Comparison of ENCODE assay signal across 22 cellular contexts in the genomic region with DNA sequence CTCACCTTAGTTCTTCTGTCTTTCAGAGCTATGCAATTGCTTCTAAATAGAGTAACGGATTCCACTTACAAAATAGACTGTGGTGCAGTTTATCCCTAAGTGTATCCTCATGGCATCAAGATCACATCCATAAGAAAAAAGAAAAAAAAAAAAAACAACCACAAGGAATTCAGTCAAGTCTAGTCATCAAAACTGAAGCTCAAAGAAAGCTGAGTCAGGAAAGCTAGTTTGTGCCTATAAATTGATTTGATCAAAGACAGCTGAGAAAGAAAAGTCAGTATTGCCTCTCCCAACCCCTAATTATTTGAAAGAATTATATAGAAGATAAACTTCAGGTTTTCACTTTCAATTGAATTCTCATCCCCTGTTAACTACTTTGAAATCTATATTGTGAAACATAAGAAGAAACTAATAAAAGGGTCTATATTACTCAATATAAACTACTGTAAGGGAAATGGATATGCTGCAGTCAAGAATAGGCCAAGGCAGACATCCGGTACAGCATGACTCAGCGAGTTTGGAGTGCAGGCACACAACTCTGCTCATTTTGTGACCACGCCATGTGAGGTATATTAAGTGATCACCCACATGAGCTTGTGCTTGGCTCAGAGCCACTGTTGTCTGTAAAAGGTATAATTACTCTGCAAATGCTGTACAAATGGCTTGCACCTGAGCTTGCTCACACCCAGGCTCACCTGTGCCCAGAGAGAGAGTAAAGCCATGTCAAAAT.
A peak's percentile ranks its signal among the peaks of the same experiment; 100 is the strongest.
DNase-seq lines count a peak whose midpoint lies in the region; ATAC-seq, FAIRE-seq and TF ChIP-seq lines count a peak whose summit lies in the region.
"Had no signal": no experiment of that assay in that cellular context is flagged by ENCODE, and none has a peak within 500 bp of the region (broad histone marks: within the 10 kb centered on the region; RNA-seq: fewer than 3 reads in every experiment).

No MANE protein-coding gene starts in this region.

- no peak overlapping the region for H3K4ac ChIP-seq in mesendoderm (ENCODE audit: low read depth, low read length)

- H3K56ac ChIP-seq in mesendoderm (ENCODE audit: low read length): no peak overlapping the region

- H3K18ac ChIP-seq in mesendoderm (ENCODE audit: low read length): no peak overlapping the region

- no peak overlapping the region for H2AK5ac ChIP-seq in mesendoderm (ENCODE audit: low read length)

- H3K27me3 ChIP-seq in bronchial epithelial cell (ENCODE audit: control insufficient read depth, insufficient read depth, low read length) (no peaks in the 10 kb centered on the region), mesendoderm (ENCODE audit: insufficient read depth, low read length, poor library complexity) (no peaks in the 10 kb centered on the region)
- H3K27me3 ChIP-seq: cardiac muscle cell, suprapubic skin had no signal

- no peaks in the 10 kb centered on the region for H3K79me1 ChIP-seq in mesendoderm (ENCODE audit: low read length)

- H4K8ac ChIP-seq in mesendoderm (ENCODE audit: low read depth, low read length): no peak overlapping the region

- H3K36me3 ChIP-seq in bronchial epithelial cell (ENCODE audit: control insufficient read depth, insufficient read depth, low read length): no peaks in the 10 kb centered on the region
- no peaks in the 10 kb centered on the region for H3K36me3 ChIP-seq in mesendoderm (ENCODE audit: control insufficient read depth, insufficient read depth, low read length)
- H3K36me3 ChIP-seq: cardiac muscle cell, suprapubic skin had no signal

- no CpG with 5 or more reads among the region's 4 CpGs for WGBS in mesendoderm (ENCODE audit: extremely low coverage, insufficient coverage, low lambda C conversion rate)

- TF ChIP-seq CTCF in bronchial epithelial cell (IDR thresholded peaks at IDR 0.05; ENCODE audit: insufficient read depth, low read length, severe bottlenecking): no peak

- H4K5ac ChIP-seq in mesendoderm (ENCODE audit: low read length): no peak overlapping the region

- no peak overlapping the region for H2BK5ac ChIP-seq in mesendoderm (ENCODE audit: low read length)

- H3K4me3 ChIP-seq in bronchial epithelial cell (ENCODE audit: low read depth, low read length): no peak overlapping the region
- no peak overlapping the region for H3K4me3 ChIP-seq in mesendoderm (ENCODE audit: low read length)
- H3K4me3 ChIP-seq: cardiac muscle cell, suprapubic skin had no signal

- no peaks in the 10 kb centered on the region for H3K79me2 ChIP-seq in mesendoderm (ENCODE audit: control insufficient read depth, insufficient read depth, low read length)

- no peak overlapping the region for H3K27ac ChIP-seq in mesendoderm (ENCODE audit: low read depth, low read length)
- H3K27ac ChIP-seq: cardiac muscle cell, suprapubic skin had no signal

- no peak overlapping the region for H2BK15ac ChIP-seq in mesendoderm (replicated peaks; ENCODE audit: low read depth)

- no peak overlapping the region for H2BK120ac ChIP-seq in mesendoderm (ENCODE audit: low read depth, low read length)

- no peaks in the 10 kb centered on the region for H3K4me1 ChIP-seq in mesendoderm (ENCODE audit: control insufficient read depth, low read depth, low read length)
- H3K4me1 ChIP-seq: suprapubic skin had no signal

- FAIRE-seq in bronchial epithelial cell (lab: Jason Lieb, UNC): peak; percentile 28
- FAIRE-seq: TTC549 had no signal

- ATAC-seq in HG03354 (IDR thresholded peaks at IDR 0.05; ENCODE audit: poor library complexity, severe bottlenecking, unreplicated experiment) (no peak), GM21619 (IDR thresholded peaks at IDR 0.05; ENCODE audit: unreplicated experiment) (no peak)
- ATAC-seq: activated T-cell treated with anti-CD3 and anti-CD28 coated beads, Interleukin-2, amount 50 U/mL, for 4 hours; stimulated activated memory B cell treated with anti-CD40 and anti-IgM and Interleukin-4, amounts not matched to agents 10 μg/mL and 1 μg/mL and 100 μg/mL, for 72 hours had no signal

- H3K9ac ChIP-seq in mesendoderm (ENCODE audit: low read length): no peak overlapping the region

- no peak overlapping the region for H3K23ac ChIP-seq in mesendoderm (ENCODE audit: low read length)

- DNase-seq in NOMO-1 treated with DMSO at 0.1 percent for 48 hours (lab: John Stamatoyannopoulos, UW; ENCODE audit: unreplicated experiment) (peak; percentile 2), NOMO-1 treated with dmso at 0.1 percent for 144 hours (lab: John Stamatoyannopoulos, UW; ENCODE audit: unreplicated experiment) (no peak), NCI-H69 (lab: John Stamatoyannopoulos, UW) (peak; percentile 46), bronchial epithelial cell (ENCODE audit: low read depth) (peak; percentile 82), mesendoderm (peak; percentile 52)
- no peak for DNase-seq in activated CD4-positive, CD25-positive, alpha-beta regulatory T cell treated with anti-CD3 and anti-CD28 coated beads, Interleukin-2, amount 50 U/mL, for 72 hours
- DNase-seq: activated naive CD4-positive, alpha-beta T cell treated with Interleukin-2 at 50 U/mL for 16 hours; activated T-cell treated with anti-CD3 and anti-CD28 coated beads, Interleukin-2, amount 50 U/mL, for 4 hours; amniotic stem cell; Calu3; H9; immature natural killer cell; NCI-H146; NCI-H526; OCI-M1; stimulated activated CD4-positive, alpha-beta T cell treated with anti-CD3 and anti-CD28 coated beads, Interleukin-1b, Interleukin-23, amount 100 ng/mL, for 48 hours had no signal

- no peak overlapping the region for H3K4me2 ChIP-seq in mesendoderm (ENCODE audit: low read length)

Comparison
In these comparisons a context has a peak if more than half of its experiments do, and no peak if none do; other contexts are left out.
1. DNase-seq: peak in NOMO-1 treated with DMSO at 0.1 percent for 48 hours (single experiment), NCI-H69 (single experiment), bronchial epithelial cell (single experiment) and mesendoderm (single experiment); none in NOMO-1 treated with dmso at 0.1 percent for 144 hours (single experiment) and activated CD4-positive, CD25-positive, alpha-beta regulatory T cell treated with anti-CD3 and anti-CD28 coated beads, Interleukin-2, amount 50 U/mL, for 72 hours (single experiment).